ENCODE assay signal across 14 cellular contexts in genomic region chr18:13235981-13236380, GRCh38. TPM values are rescaled to one million over a fixed set of nuclear protein-coding genes. Genes with fewer than 3 reads are reported as not detected.
DNase-seq lines count a peak whose midpoint lies in the region; ATAC-seq and TF ChIP-seq lines count a peak whose summit lies in the region.
"Had no signal": no experiment of that assay in that cellular context is flagged by ENCODE, and none has a peak within 500 bp of the region (broad histone marks: within the 10 kb centered on the region; RNA-seq: fewer than 3 reads in every experiment).

No MANE protein-coding gene starts in this region.

- H3K4me3 ChIP-seq in mucosa of descending colon, result no peak overlapping the region
- H3K4me3 ChIP-seq in aorta (ENCODE audit: low read length in 2 of 2), result no peak overlapping the region
- H3K4me3 ChIP-seq: transverse colon had no signal

- no peak overlapping the region for H3K27ac ChIP-seq in aorta (ENCODE audit: low read depth in 1 of 2, low read length in 2 of 2)
- H3K27ac ChIP-seq: foreskin keratinocyte had no signal

- no peaks in the 10 kb centered on the region for H3K27me3 ChIP-seq in aorta (ENCODE audit: control insufficient read depth in 1 of 2, insufficient read depth in 2 of 2, low read length in 1 of 2)
- H3K27me3 ChIP-seq: foreskin keratinocyte, transverse colon had no signal

- ATAC-seq in mucosa of descending colon (peak; percentile 44), aorta (ENCODE audit: low FRiP score) (peak; percentile 90), GM18520 (IDR thresholded peaks at IDR 0.05; ENCODE audit: unreplicated experiment) (no peak), HG03439 (IDR thresholded peaks at IDR 0.05; ENCODE audit: unreplicated experiment) (no peak)
- ATAC-seq: foreskin keratinocyte had no signal

- DNase-seq in activated T-cell treated with anti-CD3 and anti-CD28 coated beads, Interleukin-2, amount 50 U/mL, for 1 hour, result peak; percentile 9
- DNase-seq in activated T-cell treated with anti-CD3 and anti-CD28 coated beads for 4 hours (no peak), globus pallidus (ENCODE audit: low spot score) (peak; percentile 42), mucosa of descending colon (peak in 1 of 3 donors; percentile 33), aorta (peak; percentile 87 to 90), NCI-H1417 (lab: John Stamatoyannopoulos, UW) (no peak)
- DNase-seq: activated naive CD4-positive, alpha-beta T cell treated with anti-CD3 and anti-CD28 coated beads, Interleukin-2, amount 50 U/mL, for 16 hours; NCI-H1048; NCI-H526; nephron progenitor cell; transverse colon had no signal

- no peak for TF ChIP-seq CTCF in mucosa of descending colon (IDR thresholded peaks at IDR 0.05)

- intact Hi-C loops in mucosa of descending colon (cut with DNase I, micrococcal nuclease), result no loop called here
- intact Hi-C loops in aorta (cut with DNase I), result no loop called here

- H3K4me1 ChIP-seq in mucosa of descending colon (ENCODE audit: low read depth), result no peaks in the 10 kb centered on the region
- no peaks in the 10 kb centered on the region for H3K4me1 ChIP-seq in aorta (ENCODE audit: control insufficient read depth in 1 of 2, insufficient read depth in 2 of 2, low read length in 2 of 2)
- H3K4me1 ChIP-seq: foreskin keratinocyte had no signal

- 23 to 24% methylated on average over 8 of the region's 8 CpGs for WGBS in aorta, 2 donors

- H3K9me3 ChIP-seq in mucosa of descending colon (no peaks in the 10 kb centered on the region), aorta (ENCODE audit: control insufficient read depth, low read length) (no peaks in the 10 kb centered on the region)
- H3K9me3 ChIP-seq: transverse colon had no signal

- H3K36me3 ChIP-seq in mucosa of descending colon (ENCODE audit: low read depth), result no peaks in the 10 kb centered on the region
- no peaks in the 10 kb centered on the region for H3K36me3 ChIP-seq in aorta (ENCODE audit: control insufficient read depth in 1 of 2, insufficient read depth in 2 of 2, low read length in 1 of 2)
- H3K36me3 ChIP-seq: transverse colon had no signal

RNA-seq across cellular contexts. Expression of gene LDLRAD4, which starts 17.4 kb away (rescaled TPM):
- total RNA-seq in mucosa of descending colon (10 to 100 TPM; 36.8 to 41.0 (median 37.4) TPM), aorta (100 to 1,000 TPM in 1 of 2 donors, 10 to 100 TPM in 1; 61.9 to 112 TPM)
- polyA plus RNA-seq in aorta, result 10 to 100 TPM in 1 of 2 donors, 1 to 10 TPM in 1; 7.0 to 11.8 TPM
- total RNA-seq: foreskin keratinocyte had no signal
- polyA plus RNA-seq: foreskin keratinocyte had no signal

Comparison
In these comparisons a context has a peak if more than half of its experiments do, and no peak if none do; other contexts are left out.
1. DNase-seq: peak in activated T-cell treated with anti-CD3 and anti-CD28 coated beads, Interleukin-2, amount 50 U/mL, for 1 hour (single experiment), globus pallidus (single experiment) and aorta (2 of 2); none in activated T-cell treated with anti-CD3 and anti-CD28 coated beads for 4 hours (single experiment) and NCI-H1417 (0 of 3).
2. ATAC-seq: peak in mucosa of descending colon (single experiment) and aorta (single experiment); none in GM18520 (single experiment) and HG03439 (single experiment).